Comparison of ENCODE assay signal across 1 cellular context in the genomic region with DNA sequence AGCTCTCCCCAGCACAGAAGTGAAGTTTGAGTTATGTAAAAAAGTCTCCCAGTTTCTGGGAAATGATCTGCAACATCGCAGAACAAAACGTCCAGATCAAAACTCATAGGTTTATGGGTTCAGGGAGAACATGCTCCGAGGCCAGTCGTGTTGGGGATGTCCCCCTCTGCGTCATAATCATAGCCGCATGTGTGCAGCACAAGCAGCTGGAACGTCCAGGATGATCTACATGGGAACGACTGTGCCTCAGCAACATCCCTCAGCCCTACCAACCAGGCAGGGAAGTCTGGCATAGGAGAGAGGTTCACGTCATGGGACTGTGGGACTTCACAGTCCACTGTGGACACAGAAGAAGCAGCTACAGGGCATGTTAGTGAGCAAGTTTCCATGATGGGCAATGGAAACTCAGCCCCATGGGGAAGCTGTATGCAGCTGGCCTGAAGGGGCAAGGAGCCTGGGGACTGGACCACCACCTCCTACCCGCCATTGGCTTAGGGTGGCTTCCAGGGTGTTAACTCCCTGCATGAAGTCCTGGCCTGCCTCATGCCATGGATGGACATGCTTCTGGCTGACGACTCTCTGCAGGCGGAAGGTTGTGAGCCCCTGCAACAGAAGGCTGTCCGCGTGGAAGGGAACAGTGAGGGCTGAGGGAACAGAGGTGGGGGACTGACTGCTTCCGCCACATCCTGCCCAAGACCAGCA.
TF ChIP-seq lines count a peak whose summit lies in the region.

No MANE protein-coding gene starts in this region.

TF ChIP-seq in HCT116, 20 proteins besides CTCF, POLR2A, EP300 and RAD21 (continued from another document):
- no peak for TF ChIP-seq FOSL1 (IDR thresholded peaks at IDR 0.05; ENCODE audit: low read depth)
- no peak for TF ChIP-seq EZH2 (IDR thresholded peaks at IDR 0.05)
- TF ChIP-seq POLR2AphosphoS5 (IDR thresholded peaks at IDR 0.05; ENCODE audit: low read depth, low read length): no peak
- TF ChIP-seq, protein P1, sequence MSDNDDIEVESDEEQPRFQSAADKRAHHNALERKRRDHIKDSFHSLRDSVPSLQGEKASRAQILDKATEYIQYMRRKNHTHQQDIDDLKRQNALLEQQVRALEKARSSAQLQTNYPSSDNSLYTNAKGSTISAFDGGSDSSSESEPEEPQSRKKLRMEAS (IDR thresholded peaks at IDR 0.05): no peak
